1 cellular context compared by ENCODE assay signal in genomic region chr6:118893095-118893881, GRCh38.
A peak's percentile ranks its signal among the peaks of the same experiment; 100 is the strongest.
TF ChIP-seq lines count a peak whose summit lies in the region.

No MANE protein-coding gene starts in this region.

TF ChIP-seq in K562, 482 proteins besides CTCF, POLR2A, EP300 and RAD21 (continued from another document and continues in another):
- 0 out of 4 replicates have a peak, but pooled peaks of 1 of the 2 experiments have one; percentile 63 for TF ChIP-seq ARNT (IDR thresholded peaks at IDR 0.05)
- no peak for TF ChIP-seq KLF13 (tag; IDR thresholded peaks at IDR 0.05; ENCODE audit: borderline replicate concordance, low read depth)
- no peak for TF ChIP-seq DDX20 (tag; IDR thresholded peaks at IDR 0.05; ENCODE audit: low read depth)
- TF ChIP-seq CEBPG (CRISPR knock-in tag; IDR thresholded peaks at IDR 0.05): no peak
- TF ChIP-seq CEBPG (tag; conservative IDR thresholded peaks at IDR 0.05 in 1 of 2, IDR thresholded peaks at IDR 0.05 in 1 of 2): peak; percentile 51 to 74; a peak in 2 of 4 replicates
- peak; percentile 63; the same call in 1 of the 2 replicates for TF ChIP-seq DIDO1 (tag; IDR thresholded peaks at IDR 0.05; ENCODE audit: low read depth)
- TF ChIP-seq, protein P1, sequence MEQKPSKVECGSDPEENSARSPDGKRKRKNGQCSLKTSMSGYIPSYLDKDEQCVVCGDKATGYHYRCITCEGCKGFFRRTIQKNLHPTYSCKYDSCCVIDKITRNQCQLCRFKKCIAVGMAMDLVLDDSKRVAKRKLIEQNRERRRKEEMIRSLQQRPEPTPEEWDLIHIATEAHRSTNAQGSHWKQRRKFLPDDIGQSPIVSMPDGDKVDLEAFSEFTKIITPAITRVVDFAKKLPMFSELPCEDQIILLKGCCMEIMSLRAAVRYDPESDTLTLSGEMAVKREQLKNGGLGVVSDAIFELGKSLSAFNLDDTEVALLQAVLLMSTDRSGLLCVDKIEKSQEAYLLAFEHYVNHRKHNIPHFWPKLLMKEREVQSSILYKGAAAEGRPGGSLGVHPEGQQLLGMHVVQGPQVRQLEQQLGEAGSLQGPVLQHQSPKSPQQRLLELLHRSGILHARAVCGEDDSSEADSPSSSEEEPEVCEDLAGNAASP (IDR thresholded peaks at IDR 0.05): no peak
- TF ChIP-seq NR3C1 (CRISPR knock-in tag; IDR thresholded peaks at IDR 0.05): no peak
- TF ChIP-seq MYC (IDR thresholded peaks at IDR 0.05; ENCODE audit: low read depth, low read length): no peak
- TF ChIP-seq MYC (CRISPR knock-in tag; IDR thresholded peaks at IDR 0.05; ENCODE audit: borderline replicate concordance, low read depth): no peak
- TF ChIP-seq PTRF (tag; IDR thresholded peaks at IDR 0.05): peak; percentile 54; the same call in 1 of the 2 replicates
- TF ChIP-seq ZNF507 (tag; conservative IDR thresholded peaks at IDR 0.05): no peak
- no peak for TF ChIP-seq THAP7 (CRISPR knock-in tag; IDR thresholded peaks at IDR 0.05)
- no peak for TF ChIP-seq ZNF778 (CRISPR knock-in tag; IDR thresholded peaks at IDR 0.05)
- TF ChIP-seq SNRNP70 (optimal IDR thresholded peaks at IDR 0.05; ENCODE audit: low read depth, low read length): no peak
- TF ChIP-seq, protein P2, sequence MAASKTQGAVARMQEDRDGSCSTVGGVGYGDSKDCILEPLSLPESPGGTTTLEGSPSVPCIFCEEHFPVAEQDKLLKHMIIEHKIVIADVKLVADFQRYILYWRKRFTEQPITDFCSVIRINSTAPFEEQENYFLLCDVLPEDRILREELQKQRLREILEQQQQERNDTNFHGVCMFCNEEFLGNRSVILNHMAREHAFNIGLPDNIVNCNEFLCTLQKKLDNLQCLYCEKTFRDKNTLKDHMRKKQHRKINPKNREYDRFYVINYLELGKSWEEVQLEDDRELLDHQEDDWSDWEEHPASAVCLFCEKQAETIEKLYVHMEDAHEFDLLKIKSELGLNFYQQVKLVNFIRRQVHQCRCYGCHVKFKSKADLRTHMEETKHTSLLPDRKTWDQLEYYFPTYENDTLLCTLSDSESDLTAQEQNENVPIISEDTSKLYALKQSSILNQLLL (CRISPR knock-in tag; IDR thresholded peaks at IDR 0.05; ENCODE audit: borderline replicate concordance): no peak
- TF ChIP-seq ZBTB8A (IDR thresholded peaks at IDR 0.05; ENCODE audit: partially characterized antibody): no peak
- no peak for TF ChIP-seq TARDBP (IDR thresholded peaks at IDR 0.05)
- TF ChIP-seq NBN (IDR thresholded peaks at IDR 0.05; ENCODE audit: low read depth): peak; percentile 91
- TF ChIP-seq E2F6 (IDR thresholded peaks at IDR 0.05; ENCODE audit: borderline replicate concordance in 1 of 2, extremely low read depth in 1 of 2, insufficient read depth in 1 of 2, insufficient read length in 1 of 2, low read depth in 1 of 2, low read length in 1 of 2, poor library complexity in 1 of 2, severe bottlenecking in 1 of 2): no peak
- TF ChIP-seq RFX5 (IDR thresholded peaks at IDR 0.05; ENCODE audit: low read depth, low read length): no peak
- no peak for TF ChIP-seq SMAD4 (CRISPR knock-in tag; conservative IDR thresholded peaks at IDR 0.05)
- no peak for TF ChIP-seq ZNF274 (IDR thresholded peaks at IDR 0.05; ENCODE audit: borderline replicate concordance, low read depth, low read length)
- peak; percentile 68; the same call in 1 of the 2 replicates for TF ChIP-seq DMBX1 (CRISPR knock-in tag; IDR thresholded peaks at IDR 0.05; ENCODE audit: borderline replicate concordance)
- TF ChIP-seq POLR2AphosphoS2 (IDR thresholded peaks at IDR 0.05; ENCODE audit: low read length): no peak; the same call in 1 of the 2 replicates
- no peak for TF ChIP-seq RUNX1 (IDR thresholded peaks at IDR 0.05; ENCODE audit: low read depth)
- TF ChIP-seq LEF1 (IDR thresholded peaks at IDR 0.05): no peak
- TF ChIP-seq ZMIZ1 (IDR thresholded peaks at IDR 0.05; ENCODE audit: low read depth in 2 of 2, low read length in 2 of 2): no peak
- TF ChIP-seq, protein P3, sequence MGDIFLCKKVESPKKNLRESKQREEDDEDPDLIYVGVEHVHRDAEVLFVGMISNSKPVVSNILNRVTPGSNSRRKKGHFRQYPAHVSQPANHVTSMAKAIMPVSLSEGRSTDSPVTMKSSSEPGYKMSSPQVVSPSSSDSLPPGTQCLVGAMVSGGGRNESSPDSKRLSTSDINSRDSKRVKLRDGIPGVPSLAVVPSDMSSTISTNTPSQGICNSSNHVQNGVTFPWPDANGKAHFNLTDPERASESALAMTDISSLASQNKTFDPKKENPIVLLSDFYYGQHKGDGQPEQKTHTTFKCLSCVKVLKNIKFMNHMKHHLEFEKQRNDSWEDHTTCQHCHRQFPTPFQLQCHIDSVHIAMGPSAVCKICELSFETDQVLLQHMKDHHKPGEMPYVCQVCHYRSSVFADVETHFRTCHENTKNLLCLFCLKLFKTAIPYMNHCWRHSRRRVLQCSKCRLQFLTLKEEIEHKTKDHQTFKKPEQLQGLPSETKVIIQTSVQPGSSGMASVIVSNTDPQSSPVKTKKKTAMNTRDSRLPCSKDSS (IDR thresholded peaks at IDR 0.05; ENCODE audit: low read depth, partially characterized antibody): no peak
- TF ChIP-seq, protein P4, sequence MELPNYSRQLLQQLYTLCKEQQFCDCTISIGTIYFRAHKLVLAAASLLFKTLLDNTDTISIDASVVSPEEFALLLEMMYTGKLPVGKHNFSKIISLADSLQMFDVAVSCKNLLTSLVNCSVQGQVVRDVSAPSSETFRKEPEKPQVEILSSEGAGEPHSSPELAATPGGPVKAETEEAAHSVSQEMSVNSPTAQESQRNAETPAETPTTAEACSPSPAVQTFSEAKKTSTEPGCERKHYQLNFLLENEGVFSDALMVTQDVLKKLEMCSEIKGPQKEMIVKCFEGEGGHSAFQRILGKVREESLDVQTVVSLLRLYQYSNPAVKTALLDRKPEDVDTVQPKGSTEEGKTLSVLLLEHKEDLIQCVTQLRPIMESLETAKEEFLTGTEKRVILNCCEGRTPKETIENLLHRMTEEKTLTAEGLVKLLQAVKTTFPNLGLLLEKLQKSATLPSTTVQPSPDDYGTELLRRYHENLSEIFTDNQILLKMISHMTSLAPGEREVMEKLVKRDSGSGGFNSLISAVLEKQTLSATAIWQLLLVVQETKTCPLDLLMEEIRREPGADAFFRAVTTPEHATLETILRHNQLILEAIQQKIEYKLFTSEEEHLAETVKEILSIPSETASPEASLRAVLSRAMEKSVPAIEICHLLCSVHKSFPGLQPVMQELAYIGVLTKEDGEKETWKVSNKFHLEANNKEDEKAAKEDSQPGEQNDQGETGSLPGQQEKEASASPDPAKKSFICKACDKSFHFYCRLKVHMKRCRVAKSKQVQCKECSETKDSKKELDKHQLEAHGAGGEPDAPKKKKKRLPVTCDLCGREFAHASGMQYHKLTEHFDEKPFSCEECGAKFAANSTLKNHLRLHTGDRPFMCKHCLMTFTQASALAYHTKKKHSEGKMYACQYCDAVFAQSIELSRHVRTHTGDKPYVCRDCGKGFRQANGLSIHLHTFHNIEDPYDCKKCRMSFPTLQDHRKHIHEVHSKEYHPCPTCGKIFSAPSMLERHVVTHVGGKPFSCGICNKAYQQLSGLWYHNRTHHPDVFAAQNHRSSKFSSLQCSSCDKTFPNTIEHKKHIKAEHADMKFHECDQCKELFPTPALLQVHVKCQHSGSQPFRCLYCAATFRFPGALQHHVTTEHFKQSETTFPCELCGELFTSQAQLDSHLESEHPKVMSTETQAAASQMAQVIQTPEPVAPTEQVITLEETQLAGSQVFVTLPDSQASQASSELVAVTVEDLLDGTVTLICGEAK (IDR thresholded peaks at IDR 0.05): peak; percentile 51
- TF ChIP-seq, protein P4 (CRISPR knock-in tag; IDR thresholded peaks at IDR 0.05): no peak
- TF ChIP-seq MIER1 (IDR thresholded peaks at IDR 0.05; ENCODE audit: low read depth): no peak
- TF ChIP-seq ZNF212 (CRISPR knock-in tag; IDR thresholded peaks at IDR 0.05): no peak
- no peak for TF ChIP-seq HMGN3 (IDR thresholded peaks at IDR 0.05; ENCODE audit: borderline replicate concordance, extremely low read depth, insufficient read length, low read depth, low read length)
- no peak for TF ChIP-seq TCF15 (CRISPR knock-in tag; IDR thresholded peaks at IDR 0.05)
- TF ChIP-seq ZKSCAN8 (CRISPR knock-in tag; IDR thresholded peaks at IDR 0.05): no peak
- no peak for TF ChIP-seq SAFB (IDR thresholded peaks at IDR 0.05; ENCODE audit: borderline replicate concordance, low read depth, low read length)
